Comparison of ENCODE assay signal across 1 cellular context in the genomic region with DNA sequence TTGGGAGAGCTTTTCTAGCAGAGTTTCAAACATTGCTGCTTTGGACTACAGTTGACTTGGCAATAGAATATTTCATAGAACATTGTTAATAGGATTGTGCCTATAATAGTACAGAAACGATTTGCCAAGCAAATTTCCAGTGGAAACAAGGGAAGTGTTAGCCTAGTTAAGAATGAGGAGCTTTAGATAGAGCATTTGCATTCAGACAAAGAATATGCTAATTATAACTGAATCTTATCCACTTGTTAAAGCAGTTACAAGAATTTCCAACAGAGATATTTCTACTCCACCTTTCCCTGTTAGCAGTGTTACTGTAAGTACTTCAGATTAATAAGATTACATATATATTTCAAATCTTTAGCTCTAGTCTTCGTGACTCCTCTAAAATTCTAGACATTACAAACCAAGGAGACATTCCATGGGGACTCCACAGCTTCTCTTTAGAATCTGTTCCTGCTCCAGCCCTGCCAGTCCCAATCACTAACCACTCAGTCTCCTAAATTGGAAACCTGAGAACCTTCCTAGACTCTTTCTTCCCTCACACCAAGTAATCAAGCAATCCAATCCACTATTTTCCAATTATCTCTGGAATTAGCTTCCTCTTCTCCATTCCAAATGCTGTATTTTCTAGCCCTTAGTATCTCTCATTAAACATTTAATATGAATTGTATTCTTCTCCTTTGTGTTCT.
TF ChIP-seq lines count a peak whose summit lies in the region.

No MANE protein-coding gene starts in this region.

TF ChIP-seq in GM23338, 12 proteins besides CTCF, POLR2A, EP300 and RAD21 (continued from another document):
- 0 out of 2 replicates have a peak, but pooled peaks have one; percentile 37 for TF ChIP-seq ZNF462 (CRISPR knock-in tag; IDR thresholded peaks at IDR 0.05)
- no peak for TF ChIP-seq STAT1 (IDR thresholded peaks at IDR 0.05; ENCODE audit: unreplicated experiment)
- no peak for TF ChIP-seq NANOG (IDR thresholded peaks at IDR 0.05; ENCODE audit: borderline replicate concordance)
- TF ChIP-seq, protein P1, sequence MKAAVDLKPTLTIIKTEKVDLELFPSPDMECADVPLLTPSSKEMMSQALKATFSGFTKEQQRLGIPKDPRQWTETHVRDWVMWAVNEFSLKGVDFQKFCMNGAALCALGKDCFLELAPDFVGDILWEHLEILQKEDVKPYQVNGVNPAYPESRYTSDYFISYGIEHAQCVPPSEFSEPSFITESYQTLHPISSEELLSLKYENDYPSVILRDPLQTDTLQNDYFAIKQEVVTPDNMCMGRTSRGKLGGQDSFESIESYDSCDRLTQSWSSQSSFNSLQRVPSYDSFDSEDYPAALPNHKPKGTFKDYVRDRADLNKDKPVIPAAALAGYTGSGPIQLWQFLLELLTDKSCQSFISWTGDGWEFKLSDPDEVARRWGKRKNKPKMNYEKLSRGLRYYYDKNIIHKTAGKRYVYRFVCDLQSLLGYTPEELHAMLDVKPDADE (IDR thresholded peaks at IDR 0.05): no peak
